In the genomic region with DNA sequence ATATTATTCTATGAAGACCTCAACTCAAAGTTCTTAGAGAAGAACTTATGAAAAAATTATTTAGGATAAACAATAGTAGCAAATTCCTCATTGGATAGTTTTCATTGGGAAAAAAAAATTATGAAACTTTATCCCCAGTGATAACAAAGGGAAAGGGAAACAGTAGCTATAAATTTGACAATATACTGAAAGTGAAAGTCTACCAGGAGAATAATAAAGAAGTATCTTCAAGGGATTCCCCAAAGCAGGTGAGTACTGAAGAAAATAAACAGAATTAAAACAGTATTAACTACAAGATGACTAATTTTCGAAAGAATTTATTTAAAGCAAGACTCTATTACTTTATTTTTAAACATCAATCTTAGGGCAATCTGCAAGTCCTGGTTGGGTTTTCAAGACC, we compare ENCODE assay signal across 2 cellular contexts.
A peak's percentile ranks its signal among the peaks of the same experiment; 100 is the strongest.
TF ChIP-seq lines count a peak whose summit lies in the region.

No MANE protein-coding gene starts in this region.

TF ChIP-seq in GM12878, 131 proteins besides CTCF, POLR2A, EP300 and RAD21:
- TF ChIP-seq, protein P1, sequence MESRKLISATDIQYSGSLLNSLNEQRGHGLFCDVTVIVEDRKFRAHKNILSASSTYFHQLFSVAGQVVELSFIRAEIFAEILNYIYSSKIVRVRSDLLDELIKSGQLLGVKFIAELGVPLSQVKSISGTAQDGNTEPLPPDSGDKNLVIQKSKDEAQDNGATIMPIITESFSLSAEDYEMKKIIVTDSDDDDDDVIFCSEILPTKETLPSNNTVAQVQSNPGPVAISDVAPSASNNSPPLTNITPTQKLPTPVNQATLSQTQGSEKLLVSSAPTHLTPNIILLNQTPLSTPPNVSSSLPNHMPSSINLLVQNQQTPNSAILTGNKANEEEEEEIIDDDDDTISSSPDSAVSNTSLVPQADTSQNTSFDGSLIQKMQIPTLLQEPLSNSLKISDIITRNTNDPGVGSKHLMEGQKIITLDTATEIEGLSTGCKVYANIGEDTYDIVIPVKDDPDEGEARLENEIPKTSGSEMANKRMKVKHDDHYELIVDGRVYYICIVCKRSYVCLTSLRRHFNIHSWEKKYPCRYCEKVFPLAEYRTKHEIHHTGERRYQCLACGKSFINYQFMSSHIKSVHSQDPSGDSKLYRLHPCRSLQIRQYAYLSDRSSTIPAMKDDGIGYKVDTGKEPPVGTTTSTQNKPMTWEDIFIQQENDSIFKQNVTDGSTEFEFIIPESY (IDR thresholded peaks at IDR 0.05) = no peak
- TF ChIP-seq NR2F1 (conservative IDR thresholded peaks at IDR 0.05) (no peak), SUPT20H (IDR thresholded peaks at IDR 0.05; ENCODE audit: borderline replicate concordance, control insufficient read depth, low read depth, low read length) (no peak), ATF7 (IDR thresholded peaks at IDR 0.05; ENCODE audit: low read depth) (0 out of 2 replicates have a peak, but pooled peaks have one; percentile 11), RUNX3 (IDR thresholded peaks at IDR 0.05; ENCODE audit: low read length) (no peak), KLF5 (IDR thresholded peaks at IDR 0.05; ENCODE audit: partially characterized antibody) (no peak), RB1 (IDR thresholded peaks at IDR 0.05; ENCODE audit: borderline replicate concordance) (no peak), YBX1 (IDR thresholded peaks at IDR 0.05) (no peak), PML (IDR thresholded peaks at IDR 0.05; ENCODE audit: low read length) (no peak), STAT3 (IDR thresholded peaks at IDR 0.05; ENCODE audit: low read depth, low read length) (no peak), ZBED1 (IDR thresholded peaks at IDR 0.05; ENCODE audit: borderline replicate concordance) (no peak)
- TF ChIP-seq, protein P2, sequence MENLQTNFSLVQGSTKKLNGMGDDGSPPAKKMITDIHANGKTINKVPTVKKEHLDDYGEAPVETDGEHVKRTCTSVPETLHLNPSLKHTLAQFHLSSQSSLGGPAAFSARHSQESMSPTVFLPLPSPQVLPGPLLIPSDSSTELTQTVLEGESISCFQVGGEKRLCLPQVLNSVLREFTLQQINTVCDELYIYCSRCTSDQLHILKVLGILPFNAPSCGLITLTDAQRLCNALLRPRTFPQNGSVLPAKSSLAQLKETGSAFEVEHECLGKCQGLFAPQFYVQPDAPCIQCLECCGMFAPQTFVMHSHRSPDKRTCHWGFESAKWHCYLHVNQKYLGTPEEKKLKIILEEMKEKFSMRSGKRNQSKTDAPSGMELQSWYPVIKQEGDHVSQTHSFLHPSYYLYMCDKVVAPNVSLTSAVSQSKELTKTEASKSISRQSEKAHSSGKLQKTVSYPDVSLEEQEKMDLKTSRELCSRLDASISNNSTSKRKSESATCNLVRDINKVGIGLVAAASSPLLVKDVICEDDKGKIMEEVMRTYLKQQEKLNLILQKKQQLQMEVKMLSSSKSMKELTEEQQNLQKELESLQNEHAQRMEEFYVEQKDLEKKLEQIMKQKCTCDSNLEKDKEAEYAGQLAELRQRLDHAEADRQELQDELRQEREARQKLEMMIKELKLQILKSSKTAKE (IDR thresholded peaks at IDR 0.05; ENCODE audit: low read depth, poor library complexity, severe bottlenecking) = no peak
- TF ChIP-seq, protein P3, sequence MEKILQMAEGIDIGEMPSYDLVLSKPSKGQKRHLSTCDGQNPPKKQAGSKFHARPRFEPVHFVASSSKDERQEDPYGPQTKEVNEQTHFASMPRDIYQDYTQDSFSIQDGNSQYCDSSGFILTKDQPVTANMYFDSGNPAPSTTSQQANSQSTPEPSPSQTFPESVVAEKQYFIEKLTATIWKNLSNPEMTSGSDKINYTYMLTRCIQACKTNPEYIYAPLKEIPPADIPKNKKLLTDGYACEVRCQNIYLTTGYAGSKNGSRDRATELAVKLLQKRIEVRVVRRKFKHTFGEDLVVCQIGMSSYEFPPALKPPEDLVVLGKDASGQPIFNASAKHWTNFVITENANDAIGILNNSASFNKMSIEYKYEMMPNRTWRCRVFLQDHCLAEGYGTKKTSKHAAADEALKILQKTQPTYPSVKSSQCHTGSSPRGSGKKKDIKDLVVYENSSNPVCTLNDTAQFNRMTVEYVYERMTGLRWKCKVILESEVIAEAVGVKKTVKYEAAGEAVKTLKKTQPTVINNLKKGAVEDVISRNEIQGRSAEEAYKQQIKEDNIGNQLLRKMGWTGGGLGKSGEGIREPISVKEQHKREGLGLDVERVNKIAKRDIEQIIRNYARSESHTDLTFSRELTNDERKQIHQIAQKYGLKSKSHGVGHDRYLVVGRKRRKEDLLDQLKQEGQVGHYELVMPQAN (conservative IDR thresholded peaks at IDR 0.05) = no peak
- TF ChIP-seq, protein P4, sequence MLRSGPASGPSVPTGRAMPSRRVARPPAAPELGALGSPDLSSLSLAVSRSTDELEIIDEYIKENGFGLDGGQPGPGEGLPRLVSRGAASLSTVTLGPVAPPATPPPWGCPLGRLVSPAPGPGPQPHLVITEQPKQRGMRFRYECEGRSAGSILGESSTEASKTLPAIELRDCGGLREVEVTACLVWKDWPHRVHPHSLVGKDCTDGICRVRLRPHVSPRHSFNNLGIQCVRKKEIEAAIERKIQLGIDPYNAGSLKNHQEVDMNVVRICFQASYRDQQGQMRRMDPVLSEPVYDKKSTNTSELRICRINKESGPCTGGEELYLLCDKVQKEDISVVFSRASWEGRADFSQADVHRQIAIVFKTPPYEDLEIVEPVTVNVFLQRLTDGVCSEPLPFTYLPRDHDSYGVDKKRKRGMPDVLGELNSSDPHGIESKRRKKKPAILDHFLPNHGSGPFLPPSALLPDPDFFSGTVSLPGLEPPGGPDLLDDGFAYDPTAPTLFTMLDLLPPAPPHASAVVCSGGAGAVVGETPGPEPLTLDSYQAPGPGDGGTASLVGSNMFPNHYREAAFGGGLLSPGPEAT (IDR thresholded peaks at IDR 0.05; ENCODE audit: low read depth) = peak; percentile 60; the same call in 1 of the 2 replicates
- TF ChIP-seq, protein P5, sequence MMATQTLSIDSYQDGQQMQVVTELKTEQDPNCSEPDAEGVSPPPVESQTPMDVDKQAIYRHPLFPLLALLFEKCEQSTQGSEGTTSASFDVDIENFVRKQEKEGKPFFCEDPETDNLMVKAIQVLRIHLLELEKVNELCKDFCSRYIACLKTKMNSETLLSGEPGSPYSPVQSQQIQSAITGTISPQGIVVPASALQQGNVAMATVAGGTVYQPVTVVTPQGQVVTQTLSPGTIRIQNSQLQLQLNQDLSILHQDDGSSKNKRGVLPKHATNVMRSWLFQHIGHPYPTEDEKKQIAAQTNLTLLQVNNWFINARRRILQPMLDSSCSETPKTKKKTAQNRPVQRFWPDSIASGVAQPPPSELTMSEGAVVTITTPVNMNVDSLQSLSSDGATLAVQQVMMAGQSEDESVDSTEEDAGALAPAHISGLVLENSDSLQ (IDR thresholded peaks at IDR 0.05) = no peak
- TF ChIP-seq, protein P6, sequence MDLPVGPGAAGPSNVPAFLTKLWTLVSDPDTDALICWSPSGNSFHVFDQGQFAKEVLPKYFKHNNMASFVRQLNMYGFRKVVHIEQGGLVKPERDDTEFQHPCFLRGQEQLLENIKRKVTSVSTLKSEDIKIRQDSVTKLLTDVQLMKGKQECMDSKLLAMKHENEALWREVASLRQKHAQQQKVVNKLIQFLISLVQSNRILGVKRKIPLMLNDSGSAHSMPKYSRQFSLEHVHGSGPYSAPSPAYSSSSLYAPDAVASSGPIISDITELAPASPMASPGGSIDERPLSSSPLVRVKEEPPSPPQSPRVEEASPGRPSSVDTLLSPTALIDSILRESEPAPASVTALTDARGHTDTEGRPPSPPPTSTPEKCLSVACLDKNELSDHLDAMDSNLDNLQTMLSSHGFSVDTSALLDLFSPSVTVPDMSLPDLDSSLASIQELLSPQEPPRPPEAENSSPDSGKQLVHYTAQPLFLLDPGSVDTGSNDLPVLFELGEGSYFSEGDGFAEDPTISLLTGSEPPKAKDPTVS (IDR thresholded peaks at IDR 0.05; ENCODE audit: low read depth, low read length) = no peak

TF ChIP-seq in HepG2, 621 proteins besides CTCF, POLR2A, EP300 and RAD21:
- TF ChIP-seq KDM2A (CRISPR knock-in tag; IDR thresholded peaks at IDR 0.05; ENCODE audit: borderline replicate concordance, low read depth) (no peak), SIX4 (CRISPR knock-in tag; IDR thresholded peaks at IDR 0.05) (no peak), HDAC2 (CRISPR knock-in tag; IDR thresholded peaks at IDR 0.05) (no peak), SNRNP70 (IDR thresholded peaks at IDR 0.05; ENCODE audit: low read depth, low read length) (no peak), HNRNPLL (IDR thresholded peaks at IDR 0.05; ENCODE audit: low read depth, low read length, poor library complexity, severe bottlenecking) (no peak), JARID2 (CRISPR knock-in tag; IDR thresholded peaks at IDR 0.05; ENCODE audit: insufficient replicate concordance) (no peak)
